17 cellular contexts compared by ENCODE assay signal in the genomic region with DNA sequence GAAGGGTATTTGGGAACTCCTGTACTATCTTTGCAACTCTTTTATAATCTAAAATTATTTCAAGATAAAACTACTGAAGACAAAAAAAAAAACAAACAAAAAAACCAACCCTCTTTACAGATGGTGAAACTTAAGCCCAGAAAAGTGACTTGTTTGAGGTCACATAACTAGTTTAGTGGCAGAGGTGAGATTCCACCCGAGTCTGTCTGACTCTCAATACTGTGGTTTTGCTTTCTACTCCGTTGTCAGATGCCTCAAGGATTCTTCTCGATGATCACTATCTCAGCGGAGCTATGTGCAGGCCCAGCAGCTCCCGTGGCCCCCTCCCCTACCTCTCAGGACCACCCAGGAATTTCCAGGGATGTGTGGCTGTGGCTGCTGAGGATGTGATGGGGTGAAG. TPM values are rescaled to one million over a fixed set of nuclear protein-coding genes. Genes with fewer than 3 reads are reported as not detected.
DNase-seq lines count a peak whose midpoint lies in the region; ATAC-seq and TF ChIP-seq lines count a peak whose summit lies in the region.
"Had no signal": no experiment of that assay in that cellular context is flagged by ENCODE, and none has a peak within 500 bp of the region (broad histone marks: within the 10 kb centered on the region; RNA-seq: fewer than 3 reads in every experiment).

No MANE protein-coding gene starts in this region.

- ATAC-seq in activated naive CD8-positive, alpha-beta T cell treated with anti-CD3 and anti-CD28 coated beads, Interleukin-2, amount 50 U/mL, for 24 hours = peak; percentile 33
- no peak for ATAC-seq in GM18498 (IDR thresholded peaks at IDR 0.05; ENCODE audit: unreplicated experiment)

- H3K79me2 ChIP-seq in neural progenitor cell (ENCODE audit: low read depth) = no peaks in the 10 kb centered on the region

- 76 to 79% methylated on average over 5 of the region's 5 CpGs for WGBS in sigmoid colon, 2 donors
- WGBS in suprapubic skin = 71% methylated on average over 5 of the region's 5 CpGs
- 52 to 73% (median 69%) methylated on average over 5 of the region's 5 CpGs for WGBS in adrenal gland, 4 donors

- no peaks in the 10 kb centered on the region for H3K27me3 ChIP-seq in sigmoid colon
- peaks cover 8% of the 10 kb centered on the region for H3K27me3 ChIP-seq in suprapubic skin
- H3K27me3 ChIP-seq in neural progenitor cell = no peaks in the 10 kb centered on the region
- no peaks in the 10 kb centered on the region for H3K27me3 ChIP-seq in adrenal gland
- H3K27me3 ChIP-seq: BLaER1 had no signal

- no peak for TF ChIP-seq POLR2A in sigmoid colon (IDR thresholded peaks at IDR 0.05)
- no peak for TF ChIP-seq POLR2A in suprapubic skin (IDR thresholded peaks at IDR 0.05)
- TF ChIP-seq POLR2A in adrenal gland (IDR thresholded peaks at IDR 0.05) = no peak

- DNase-seq in activated naive CD8-positive, alpha-beta T cell treated with anti-CD3 and anti-CD28 coated beads, Interleukin-2, amount 50 U/mL, for 24 hours = no peak
- DNase-seq in activated naive CD8-positive, alpha-beta T cell treated with anti-CD3 and anti-CD28 coated beads for 36 hours = no peak
- peak; percentile 56 to 69 (median 59) for DNase-seq in immature natural killer cell
- peak; percentile 39 for DNase-seq in sigmoid colon
- DNase-seq in suprapubic skin (ENCODE audit: low spot score in 2 of 2) = no peak
- no peak for DNase-seq in neural progenitor cell (ENCODE audit: low spot score)
- DNase-seq in adrenal gland = no peak
- DNase-seq: 8988T; AML-193; CD8-positive, alpha-beta memory T cell; DND-41; GDM1; HCEC 1CT; HFFc6 had no signal

- H3K4me2 ChIP-seq in neural progenitor cell = no peak overlapping the region
- H3K4me2 ChIP-seq: BLaER1 had no signal

- no peak overlapping the region for H2AFZ ChIP-seq in neural progenitor cell (replicated peaks)

- no peak overlapping the region for H3K27ac ChIP-seq in sigmoid colon
- H3K27ac ChIP-seq in suprapubic skin = no peak overlapping the region
- H3K27ac ChIP-seq in neural progenitor cell = no peak overlapping the region
- no peak overlapping the region for H3K27ac ChIP-seq in adrenal gland
- H3K27ac ChIP-seq: BLaER1 had no signal

- intact Hi-C loops in sigmoid colon (cut with DNase I) = no loop called here
- intact Hi-C loops in adrenal gland (cut with DNase I) = no loop called here

- H3K9ac ChIP-seq in neural progenitor cell = no peak overlapping the region
- H3K9ac ChIP-seq: BLaER1 had no signal

- H3K4me3 Mint-ChIP-seq in activated naive CD8-positive, alpha-beta T cell treated with anti-CD3 and anti-CD28 coated beads, Interleukin-2, amount 50 U/mL, for 24 hours = no peak overlapping the region
- no peak overlapping the region for H3K4me3 Mint-ChIP-seq in activated naive CD8-positive, alpha-beta T cell treated with anti-CD3 and anti-CD28 coated beads for 36 hours
- H3K4me3 Mint-ChIP-seq in immature natural killer cell (peak overlapping the region in 4 of 5 donors; percentile 48 to 82 (median 62)), neural progenitor cell (no peak overlapping the region)
- H3K4me3 Mint-ChIP-seq: CD8-positive, alpha-beta memory T cell; HFFc6 had no signal

- TF ChIP-seq CTCF in sigmoid colon (IDR thresholded peaks at IDR 0.05) = no peak
- no peak for TF ChIP-seq CTCF in suprapubic skin (IDR thresholded peaks at IDR 0.05)
- TF ChIP-seq CTCF in neural progenitor cell (IDR thresholded peaks at IDR 0.05) = no peak
- no peak for TF ChIP-seq CTCF in adrenal gland (IDR thresholded peaks at IDR 0.05)

- no peaks in the 10 kb centered on the region for H3K4me1 ChIP-seq in sigmoid colon
- H3K4me1 ChIP-seq in suprapubic skin = no peaks in the 10 kb centered on the region
- H3K4me1 ChIP-seq in neural progenitor cell = no peaks in the 10 kb centered on the region
- no peaks in the 10 kb centered on the region for H3K4me1 ChIP-seq in adrenal gland (replicated peaks in 1 of 2)
- H3K4me1 ChIP-seq: BLaER1, Caco-2 had no signal

- TF ChIP-seq EP300 in sigmoid colon (IDR thresholded peaks at IDR 0.05) (no peak), suprapubic skin (IDR thresholded peaks at IDR 0.05) (no peak)

- H3K9me3 Mint-ChIP-seq in activated naive CD8-positive, alpha-beta T cell treated with anti-CD3 and anti-CD28 coated beads, Interleukin-2, amount 50 U/mL, for 24 hours = peaks cover 8% of the 10 kb centered on the region
- H3K9me3 Mint-ChIP-seq in activated naive CD8-positive, alpha-beta T cell treated with anti-CD3 and anti-CD28 coated beads for 36 hours = peaks cover 3% of the 10 kb centered on the region
- H3K9me3 Mint-ChIP-seq in immature natural killer cell (no peaks in the 10 kb centered on the region), neural progenitor cell (no peaks in the 10 kb centered on the region)
- H3K9me3 Mint-ChIP-seq: HFFc6 had no signal

- H3K36me3 ChIP-seq in sigmoid colon (peaks cover 0 to 31% (median under 1%) of the 10 kb centered on the region in 4 donors), suprapubic skin (no peaks in the 10 kb centered on the region), neural progenitor cell (no peaks in the 10 kb centered on the region), adrenal gland (replicated peaks in 1 of 2) (no peaks in the 10 kb centered on the region)
- H3K36me3 ChIP-seq: BLaER1 had no signal

- H3K27me3 Mint-ChIP-seq in activated naive CD8-positive, alpha-beta T cell treated with anti-CD3 and anti-CD28 coated beads, Interleukin-2, amount 50 U/mL, for 24 hours = peaks cover 29% of the 10 kb centered on the region
- H3K27me3 Mint-ChIP-seq in activated naive CD8-positive, alpha-beta T cell treated with anti-CD3 and anti-CD28 coated beads for 36 hours = peaks cover 28% of the 10 kb centered on the region
- peaks cover 10 to 17% (median 11%) of the 10 kb centered on the region in 3 donors for H3K27me3 Mint-ChIP-seq in immature natural killer cell (ENCODE audit: low read depth in 3 of 3)
- H3K27me3 Mint-ChIP-seq in neural progenitor cell (ENCODE audit: insufficient read depth, low read depth) = peaks cover 11% of the 10 kb centered on the region

- H3K27ac Mint-ChIP-seq in activated naive CD8-positive, alpha-beta T cell treated with anti-CD3 and anti-CD28 coated beads, Interleukin-2, amount 50 U/mL, for 24 hours = no peak overlapping the region
- no peak overlapping the region for H3K27ac Mint-ChIP-seq in activated naive CD8-positive, alpha-beta T cell treated with anti-CD3 and anti-CD28 coated beads for 36 hours
- H3K27ac Mint-ChIP-seq in immature natural killer cell = peak overlapping the region in 2 of 6 donors; percentile 60 to 63
- H3K27ac Mint-ChIP-seq in neural progenitor cell = no peak overlapping the region
- H3K27ac Mint-ChIP-seq: HFFc6 had no signal

- H3K9me3 ChIP-seq in sigmoid colon (no peaks in the 10 kb centered on the region), suprapubic skin (no peaks in the 10 kb centered on the region), neural progenitor cell (ENCODE audit: low read depth) (no peaks in the 10 kb centered on the region), adrenal gland (replicated peaks in 1 of 3) (no peaks in the 10 kb centered on the region)
- H3K9me3 ChIP-seq: BLaER1 had no signal

- H4K20me1 ChIP-seq in neural progenitor cell (ENCODE audit: low read depth) = no peaks in the 10 kb centered on the region
- H4K20me1 ChIP-seq: BLaER1 had no signal

- peaks cover 8% of the 10 kb centered on the region for H3K4me1 Mint-ChIP-seq in activated naive CD8-positive, alpha-beta T cell treated with anti-CD3 and anti-CD28 coated beads, Interleukin-2, amount 50 U/mL, for 24 hours
- no peaks in the 10 kb centered on the region for H3K4me1 Mint-ChIP-seq in activated naive CD8-positive, alpha-beta T cell treated with anti-CD3 and anti-CD28 coated beads for 36 hours
- H3K4me1 Mint-ChIP-seq in immature natural killer cell = peaks cover 27 to 29% of the 10 kb centered on the region in 2 donors
- peaks cover 7% of the 10 kb centered on the region for H3K4me1 Mint-ChIP-seq in neural progenitor cell

- H3K4me3 ChIP-seq in sigmoid colon = no peak overlapping the region
- no peak overlapping the region for H3K4me3 ChIP-seq in suprapubic skin
- no peak overlapping the region for H3K4me3 ChIP-seq in neural progenitor cell
- H3K4me3 ChIP-seq in adrenal gland = no peak overlapping the region
- H3K4me3 ChIP-seq: BLaER1 had no signal

- peaks cover 3% of the 10 kb centered on the region for H3K36me3 Mint-ChIP-seq in activated naive CD8-positive, alpha-beta T cell treated with anti-CD3 and anti-CD28 coated beads, Interleukin-2, amount 50 U/mL, for 24 hours (ENCODE audit: low read depth)
- no peaks in the 10 kb centered on the region for H3K36me3 Mint-ChIP-seq in activated naive CD8-positive, alpha-beta T cell treated with anti-CD3 and anti-CD28 coated beads for 36 hours
- H3K36me3 Mint-ChIP-seq in immature natural killer cell = peaks cover 0 to 9% (median 6%) of the 10 kb centered on the region in 3 donors
- peaks cover 2% of the 10 kb centered on the region for H3K36me3 Mint-ChIP-seq in neural progenitor cell

- H3F3A ChIP-seq in neural progenitor cell (ENCODE audit: low read depth) = no peaks in the 10 kb centered on the region

RNA-seq across cellular contexts. Expression of a gene that starts 36.1 kb away (rescaled TPM):
- total RNA-seq in activated naive CD8-positive, alpha-beta T cell treated with anti-CD3 and anti-CD28 coated beads for 36 hours = not detected
- polyA plus RNA-seq in immature natural killer cell (not detected), sigmoid colon (1 to 10 TPM in 1 of 3 donors, under 1 TPM in 1, not detected in 1; under 0.01 to 2.5 TPM), adrenal gland (1 to 10 TPM in 2 of 3 donors, under 1 TPM in 1; 0.40 to 2.4 (median 1.3) TPM)
- total RNA-seq in sigmoid colon (10 to 100 TPM; 11.8 to 20.6 (median 18.8) TPM), suprapubic skin (1 to 10 TPM in 3 of 4 donors, under 1 TPM in 1; 0.91 to 4.0 (median 2.3) TPM), neural progenitor cell (ENCODE audit: low replicate concordance) (0.97 and 1.0 TPM in 2 replicates), adrenal gland (1 to 10 TPM in 4 of 8 donors, under 1 TPM in 4; 0.11 to 8.2 (median 0.98) TPM)
- polyA plus RNA-seq: CD8-positive, alpha-beta memory T cell had no signal

RNA-seq across cellular contexts. Expression of a gene that starts 49.4 kb away (rescaled TPM):
- total RNA-seq in activated naive CD8-positive, alpha-beta T cell treated with anti-CD3 and anti-CD28 coated beads for 36 hours = under 1 TPM; 0.04 to 0.08 TPM
- polyA plus RNA-seq in immature natural killer cell = not detected
- 100 to 1,000 TPM in 1 of 4 donors, 10 to 100 TPM in 3; 55.3 to 241 (median 82.5) TPM for total RNA-seq in sigmoid colon
- 10 to 100 TPM in 1 of 3 donors, 1 to 10 TPM in 1, under 1 TPM in 1; 0.46 to 12.0 (median 5.8) TPM for polyA plus RNA-seq in sigmoid colon
- 10 to 100 TPM in 1 of 4 donors, 1 to 10 TPM in 3; 4.3 to 14.4 (median 7.0) TPM for total RNA-seq in suprapubic skin
- 31.3 and 35.6 TPM in 2 replicates for total RNA-seq in neural progenitor cell (ENCODE audit: low replicate concordance)
- total RNA-seq in adrenal gland = 10 to 100 TPM in 5 of 8 donors, 1 to 10 TPM in 3; 6.9 to 34.2 (median 14.2) TPM
- 1 to 10 TPM; 3.5 to 8.8 (median 6.3) TPM for polyA plus RNA-seq in adrenal gland

Comparison
In these comparisons a context has a peak if more than half of its experiments do, and no peak if none do; other contexts are left out.
1. DNase-seq: peak in immature natural killer cell (3 of 3) and sigmoid colon (single experiment); none in activated naive CD8-positive, alpha-beta T cell treated with anti-CD3 and anti-CD28 coated beads, Interleukin-2, amount 50 U/mL, for 24 hours (single experiment), activated naive CD8-positive, alpha-beta T cell treated with anti-CD3 and anti-CD28 coated beads for 36 hours (single experiment), suprapubic skin (0 of 2), neural progenitor cell (single experiment) and adrenal gland (0 of 7).
2. H3K4me3 Mint-ChIP-seq: peak in immature natural killer cell (4 of 5); none in activated naive CD8-positive, alpha-beta T cell treated with anti-CD3 and anti-CD28 coated beads, Interleukin-2, amount 50 U/mL, for 24 hours (single experiment), activated naive CD8-positive, alpha-beta T cell treated with anti-CD3 and anti-CD28 coated beads for 36 hours (single experiment) and neural progenitor cell (single experiment).
3. RNA of a gene that starts 49.4 kb away (total RNA-seq): 55.3 to 241 TPM in sigmoid colon, 31.3 to 35.6 TPM in neural progenitor cell, 6.9 to 34.2 TPM in adrenal gland and 4.3 to 14.4 TPM in suprapubic skin; 0.04 to 0.08 TPM in activated naive CD8-positive, alpha-beta T cell treated with anti-CD3 and anti-CD28 coated beads for 36 hours; every median in the first group is over 4 times any median in the second.